In genomic region chr4:183727482-183727881, GRCh38 we compare ENCODE assay signal across 8 cellular contexts.
"Had no signal": no experiment of that assay in that cellular context is flagged by ENCODE, and none has a peak within 500 bp of the region (broad histone marks: within the 10 kb centered on the region; RNA-seq: fewer than 3 reads in every experiment).

No MANE protein-coding gene starts in this region.

- DNase-seq: GDM1, GF-D8 had no signal

- FAIRE-seq: G401.6, GM12878, GM12891, GM12892, GM18507, GM19239 had no signal

- H3K4me3 ChIP-seq: GM12878 had no signal

- ATAC-seq: GM12878 had no signal
